1 cellular context compared by ENCODE assay signal in genomic region chr7:33757563-33758165, GRCh38.
TF ChIP-seq lines count a peak whose summit lies in the region.

No MANE protein-coding gene starts in this region.

TF ChIP-seq in GM23338, 12 proteins besides CTCF, POLR2A, EP300 and RAD21 (continued from another document):
- TF ChIP-seq ZNF462 (CRISPR knock-in tag; IDR thresholded peaks at IDR 0.05) (no peak), STAT1 (IDR thresholded peaks at IDR 0.05; ENCODE audit: unreplicated experiment) (no peak), POLR2AphosphoS5 (IDR thresholded peaks at IDR 0.05; ENCODE audit: low read depth) (no peak)
